In the genomic region with DNA sequence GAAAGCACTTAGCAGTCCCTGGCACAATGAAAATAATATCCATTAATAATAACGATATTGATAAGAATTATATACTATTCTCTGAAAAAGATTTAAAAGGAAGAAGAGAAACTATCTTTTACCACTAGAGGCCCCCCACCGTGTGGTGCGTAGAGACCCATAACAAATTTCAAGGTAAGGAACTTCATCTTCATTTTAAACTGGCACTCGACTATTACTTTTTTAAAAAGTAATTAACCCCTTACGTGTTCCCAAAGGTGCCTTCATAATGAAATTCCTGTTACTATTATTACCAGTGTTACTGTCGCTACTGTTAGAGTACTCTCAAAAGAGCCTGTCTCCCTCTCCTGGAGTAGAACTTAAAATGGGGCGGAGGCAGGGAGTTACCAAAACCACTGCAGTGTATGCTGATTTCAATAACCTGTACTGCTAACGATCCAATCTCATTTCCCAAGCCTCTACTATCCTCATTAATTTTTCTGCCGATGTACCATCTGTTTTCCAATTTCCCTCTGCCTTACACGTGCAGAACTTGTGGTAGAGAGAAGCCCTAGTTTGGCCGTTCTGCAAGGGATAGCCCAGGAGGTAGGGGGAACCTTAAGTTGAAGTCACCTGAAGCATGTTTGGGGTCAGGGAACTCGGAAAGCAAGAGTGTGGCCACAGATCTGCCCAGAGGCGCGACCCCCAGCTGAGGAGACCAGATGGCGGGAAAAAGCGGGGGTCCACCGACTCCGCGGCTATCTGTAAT, we compare ENCODE assay signal across 8 cellular contexts.
A peak's percentile ranks its signal among the peaks of the same experiment; 100 is the strongest.
DNase-seq lines count a peak whose midpoint lies in the region; ATAC-seq and TF ChIP-seq lines count a peak whose summit lies in the region.

No MANE protein-coding gene starts in this region.

- peak overlapping the region; percentile 83 for H3K4me2 ChIP-seq in DND-41 (ENCODE audit: insufficient read depth, low read length)

- H3K4me1 ChIP-seq in DND-41 (ENCODE audit: insufficient read depth, low read length) (peaks cover 47% of the 10 kb centered on the region), muscle layer of duodenum (ENCODE audit: control insufficient read depth in 1 of 2, insufficient read depth in 2 of 2, low read length in 2 of 2) (peaks cover 0 to 3% of the 10 kb centered on the region in 2 donors)

- H3K27ac ChIP-seq in DND-41 (ENCODE audit: low read length): peak overlapping the region; percentile 97
- no peak overlapping the region for H3K27ac ChIP-seq in muscle layer of duodenum (ENCODE audit: low read length)

- H3K9ac ChIP-seq in DND-41 (ENCODE audit: low read depth, low read length): peak overlapping the region; percentile 98

- peaks cover 6% of the 10 kb centered on the region for H3K36me3 ChIP-seq in DND-41 (ENCODE audit: insufficient read depth, low read length)
- H3K36me3 ChIP-seq in muscle layer of duodenum (ENCODE audit: control insufficient read depth in 1 of 2, insufficient read depth in 2 of 2, low read length in 2 of 2): no peaks in the 10 kb centered on the region

- peak; percentile 42 for TF ChIP-seq CTCF in DND-41 (IDR thresholded peaks at IDR 0.05; ENCODE audit: borderline replicate concordance, extremely low read depth, low read length, poor library complexity, severe bottlenecking)
- peak; percentile 25 for TF ChIP-seq CTCF in choroid plexus epithelial cell (conservative IDR thresholded peaks at IDR 0.05; ENCODE audit: low read depth, low read length)

- H2AFZ ChIP-seq in DND-41 (ENCODE audit: low read depth, low read length): peak overlapping the region; percentile 76

- ATAC-seq in DND-41 (ENCODE audit: insufficient read depth, low read depth) (peak; percentile 18; the same call in 2 of the 3 replicates), GM21786 (IDR thresholded peaks at IDR 0.05; ENCODE audit: unreplicated experiment) (peak; percentile 18)

- peaks cover 63% of the 10 kb centered on the region for H3K79me2 ChIP-seq in DND-41 (ENCODE audit: insufficient read depth, low read length)

- H3K9me3 ChIP-seq in DND-41 (ENCODE audit: insufficient read depth, low read length, severe bottlenecking) (no peaks in the 10 kb centered on the region), muscle layer of duodenum (ENCODE audit: control insufficient read depth in 1 of 2, low read length in 2 of 2) (no peaks in the 10 kb centered on the region)

- peak overlapping the region; percentile 87 to 96 for H3K4me3 ChIP-seq in DND-41 (ENCODE audit: low read depth in 1 of 2, low read length in 2 of 2)
- H3K4me3 ChIP-seq in choroid plexus epithelial cell (ENCODE audit: low read depth, low read length): peak overlapping the region; percentile 56
- H3K4me3 ChIP-seq in muscle layer of duodenum (ENCODE audit: low read depth in 1 of 2, low read length in 2 of 2): peak overlapping the region; percentile 56 to 81

- peaks cover 9% of the 10 kb centered on the region; the same call in 1 of the 2 replicates for H4K20me1 ChIP-seq in DND-41 (ENCODE audit: insufficient read depth, low read length)

- DNase-seq in DND-41 (peak; percentile 21), OCI-M1 (lab: John Stamatoyannopoulos, UW) (peak; percentile 83), choroid plexus epithelial cell (ENCODE audit: low read depth) (peak; percentile 6), KG1 (lab: John Stamatoyannopoulos, UW) (no peak), NCI-H446 (lab: John Stamatoyannopoulos, UW) (no peak), GM19238 (ENCODE audit: insufficient read length, low spot score) (no peak)

- H3K27me3 ChIP-seq in DND-41 (ENCODE audit: insufficient read depth, low read length, poor library complexity) (no peaks in the 10 kb centered on the region), muscle layer of duodenum (ENCODE audit: low read depth, low read length) (no peaks in the 10 kb centered on the region)

Comparison
In these comparisons a context has a peak if more than half of its experiments do, and no peak if none do; other contexts are left out.
1. DNase-seq: peak in DND-41 (single experiment), OCI-M1 (single experiment) and choroid plexus epithelial cell (single experiment); none in KG1 (single experiment), NCI-H446 (0 of 2) and GM19238 (single experiment).
2. Peak in every context shown above with its lines, with median percentiles within 50 percentile points of each other: H3K4me3 ChIP-seq.